Comparison of ENCODE assay signal across 9 cellular contexts in genomic region chr5:150625164-150625535, GRCh38. TPM values are rescaled to one million over a fixed set of nuclear protein-coding genes. Genes with fewer than 3 reads are reported as not detected.
DNase-seq lines count a peak whose midpoint lies in the region; ATAC-seq and TF ChIP-seq lines count a peak whose summit lies in the region.
"Had no signal": no experiment of that assay in that cellular context is flagged by ENCODE, and none has a peak within 500 bp of the region (broad histone marks: within the 10 kb centered on the region; RNA-seq: fewer than 3 reads in every experiment).

No MANE protein-coding gene starts in this region.

- peaks cover 12% of the 10 kb centered on the region; the same call in 1 of the 2 replicates for H3K4me1 ChIP-seq in ES-I3 (ENCODE audit: insufficient read depth, low read length)
- peaks cover 19% of the 10 kb centered on the region for H3K4me1 ChIP-seq in right cardiac atrium (ENCODE audit: control insufficient read depth, insufficient read depth, low read length)

- peak overlapping the region; percentile 63 for H3K9ac ChIP-seq in ES-I3 (ENCODE audit: low read depth, low read length)

- no peak overlapping the region for H3K27ac Mint-ChIP-seq in activated T-cell treated with anti-CD3 and anti-CD28 coated beads, Interleukin-2, amount 50 U/mL, for 72 hours
- no peak overlapping the region for H3K27ac Mint-ChIP-seq in immature natural killer cell

- intact Hi-C loops in right cardiac atrium (cut with DNase I) = no loop called here

- H3K9me3 ChIP-seq in ES-I3 (ENCODE audit: control insufficient read depth, insufficient read depth, low read length) = no peaks in the 10 kb centered on the region
- H3K9me3 ChIP-seq in right cardiac atrium (ENCODE audit: control insufficient read depth, low read length) = no peaks in the 10 kb centered on the region

- H3K4me3 ChIP-seq in right cardiac atrium (ENCODE audit: low read length) (peak overlapping the region; percentile 80), retinal pigment epithelial cell (ENCODE audit: low read length) (peak overlapping the region; percentile 60)

- peak; percentile 77 to 88 (median 88) for DNase-seq in right cardiac atrium
- no peak for DNase-seq in retinal pigment epithelial cell (ENCODE audit: low read depth)
- no peak for DNase-seq in KG1 (lab: John Stamatoyannopoulos, UW)
- no peak for DNase-seq in activated T-cell treated with anti-CD3 and anti-CD28 coated beads, Interleukin-2, amount 50 U/mL, for 72 hours
- DNase-seq in immature natural killer cell = no peak

- peak overlapping the region in 1 of 2 donors; percentile 11 for H3K4me3 Mint-ChIP-seq in activated T-cell treated with anti-CD3 and anti-CD28 coated beads, Interleukin-2, amount 50 U/mL, for 72 hours
- no peak overlapping the region for H3K4me3 Mint-ChIP-seq in immature natural killer cell

- H3K9me3 Mint-ChIP-seq in activated T-cell treated with anti-CD3 and anti-CD28 coated beads, Interleukin-2, amount 50 U/mL, for 72 hours = no peaks in the 10 kb centered on the region
- H3K9me3 Mint-ChIP-seq in immature natural killer cell = no peaks in the 10 kb centered on the region

- H3K27ac ChIP-seq in adipose tissue (ENCODE audit: low read depth, low read length) (peak overlapping the region; percentile 92), right cardiac atrium (ENCODE audit: low read length) (peak overlapping the region; percentile 96)

- H3K4me1 Mint-ChIP-seq in activated T-cell treated with anti-CD3 and anti-CD28 coated beads, Interleukin-2, amount 50 U/mL, for 72 hours (ENCODE audit: low read depth) = peaks cover 18% of the 10 kb centered on the region
- H3K4me1 Mint-ChIP-seq in immature natural killer cell = peaks cover 7 to 11% of the 10 kb centered on the region in 2 donors

- no peaks in the 10 kb centered on the region for H3K36me3 ChIP-seq in ES-I3 (ENCODE audit: insufficient read depth, low read length)

- H3K27me3 Mint-ChIP-seq in activated T-cell treated with anti-CD3 and anti-CD28 coated beads, Interleukin-2, amount 50 U/mL, for 72 hours (ENCODE audit: low read depth) = peaks cover 17% of the 10 kb centered on the region
- H3K27me3 Mint-ChIP-seq in immature natural killer cell (ENCODE audit: low read depth in 3 of 3) = peaks cover 4 to 18% (median 12%) of the 10 kb centered on the region in 3 donors

- H3K36me3 Mint-ChIP-seq in activated T-cell treated with anti-CD3 and anti-CD28 coated beads, Interleukin-2, amount 50 U/mL, for 72 hours (ENCODE audit: insufficient read depth in 2 of 2) = peaks cover 0 to 2% of the 10 kb centered on the region in 2 donors
- no peaks in the 10 kb centered on the region for H3K36me3 Mint-ChIP-seq in immature natural killer cell

- ATAC-seq in right cardiac atrium (peak; percentile 54 to 66), GM21447 (IDR thresholded peaks at IDR 0.05; ENCODE audit: unreplicated experiment) (no peak)
- no peak for ATAC-seq in activated T-cell treated with anti-CD3 and anti-CD28 coated beads, Interleukin-2, amount 50 U/mL, for 72 hours (replicated peaks in 1 of 2)

- no peak for TF ChIP-seq CTCF in retinal pigment epithelial cell (conservative IDR thresholded peaks at IDR 0.05; ENCODE audit: low read depth, low read length)

- 23 to 25% (median 24%) methylated on average over 19 of the region's 19 CpGs for WGBS in adipose tissue, 3 donors
- 11% methylated on average over 19 of the region's 19 CpGs for WGBS in right cardiac atrium

- no peaks in the 10 kb centered on the region for H3K27me3 ChIP-seq in right cardiac atrium (ENCODE audit: control insufficient read depth, insufficient read depth)

RNA-seq across cellular contexts. Expression of gene SYNPO, which starts 15.3 kb away (rescaled TPM):
- polyA plus RNA-seq in adipose tissue = 10 to 100 TPM; 15.8 to 66.8 (median 59.7) TPM
- total RNA-seq in right cardiac atrium = 100 to 1,000 TPM; 552 to 675 (median 584) TPM
- 625 TPM for polyA plus RNA-seq in right cardiac atrium
- total RNA-seq in activated T-cell treated with anti-CD3 and anti-CD28 coated beads, Interleukin-2, amount 50 U/mL, for 72 hours = under 1 TPM; 0.30 to 0.36 TPM
- polyA plus RNA-seq in immature natural killer cell = not detected

RNA-seq across cellular contexts. Expression of gene MYOZ3, which starts 35.9 kb away (rescaled TPM):
- polyA plus RNA-seq in adipose tissue (under 1 TPM; 0.06 to 0.79 (median 0.24) TPM), right cardiac atrium (3.3 TPM), immature natural killer cell (not detected)
- total RNA-seq in right cardiac atrium = 1 to 10 TPM; 4.0 to 9.3 (median 5.2) TPM
- total RNA-seq in activated T-cell treated with anti-CD3 and anti-CD28 coated beads, Interleukin-2, amount 50 U/mL, for 72 hours = under 1 TPM in 1 of 2 donors, not detected in 1; 0.16 TPM
- total RNA-seq: G401 had no signal

Comparison
In these comparisons a context has a peak if more than half of its experiments do, and no peak if none do; other contexts are left out.
1. ATAC-seq: peak in right cardiac atrium (2 of 2); none in GM21447 (single experiment) and activated T-cell treated with anti-CD3 and anti-CD28 coated beads, Interleukin-2, amount 50 U/mL, for 72 hours (0 of 2).
2. DNase-seq: peak in right cardiac atrium (3 of 3); none in retinal pigment epithelial cell (single experiment), KG1 (single experiment), activated T-cell treated with anti-CD3 and anti-CD28 coated beads, Interleukin-2, amount 50 U/mL, for 72 hours (0 of 2) and immature natural killer cell (0 of 3).
3. RNA of gene SYNPO, which starts 15.3 kb away (polyA plus RNA-seq): 625 TPM in right cardiac atrium (single experiment) and 15.8 to 66.8 TPM in adipose tissue; not detected in immature natural killer cell; every median in the first group is over 10 times any median in the second.